ENCODE assay signal across 9 cellular contexts in genomic region chr7:47291461-47292051, GRCh38.
DNase-seq lines count a peak whose midpoint lies in the region; ATAC-seq and TF ChIP-seq lines count a peak whose summit lies in the region.
"Had no signal": no experiment of that assay in that cellular context is flagged by ENCODE, and none has a peak within 500 bp of the region (broad histone marks: within the 10 kb centered on the region; RNA-seq: fewer than 3 reads in every experiment).

No MANE protein-coding gene starts in this region.

- intact Hi-C loops in prostate gland (cut with DNase I), result no loop called here

- WGBS in upper lobe of left lung, 2 donors, result 39 to 57% methylated on average over 4 of the region's 4 CpGs
- 54% methylated on average over 4 of the region's 4 CpGs for WGBS in prostate gland

- DNase-seq in ACHN, result peak; percentile 93
- peak; percentile 95 for DNase-seq in SIG-M5 treated with dmso at 0.1 percent for 504 hours (lab: John Stamatoyannopoulos, UW; ENCODE audit: unreplicated experiment)
- DNase-seq in fibroblast of the conjunctiva (ENCODE audit: low read depth), result peak; percentile 63
- DNase-seq in upper lobe of left lung, result no peak
- DNase-seq in NCI-H1105 (lab: John Stamatoyannopoulos, UW), result no peak
- DNase-seq in prostate gland (ENCODE audit: low spot score), result no peak

- peak in 1 of 4 donors; percentile 10 for TF ChIP-seq EP300 in upper lobe of left lung (IDR thresholded peaks at IDR 0.05)

- TF ChIP-seq CTCF in upper lobe of left lung (IDR thresholded peaks at IDR 0.05) (no peak), prostate gland (IDR thresholded peaks at IDR 0.05) (no peak)

- H3K27me3 ChIP-seq in upper lobe of left lung (no peaks in the 10 kb centered on the region), prostate gland (replicated peaks; ENCODE audit: insufficient read depth) (no peaks in the 10 kb centered on the region)

- in situ Hi-C loops in ACHN (cut with HindIII; ENCODE audit: low pct_ligation_motif_present, low pct_unique_long_range_greater_than_20kb, low sequenced_read_pairs), result no loop called here

- no peak for TF ChIP-seq POLR2A in upper lobe of left lung (IDR thresholded peaks at IDR 0.05)
- TF ChIP-seq POLR2A in prostate gland (IDR thresholded peaks at IDR 0.05), result no peak

- H3K9me3 ChIP-seq in upper lobe of left lung (no peaks in the 10 kb centered on the region), prostate gland (no peaks in the 10 kb centered on the region)

- no peak overlapping the region for H3K4me3 ChIP-seq in upper lobe of left lung
- H3K4me3 ChIP-seq in prostate gland, result no peak overlapping the region

- H3K27ac ChIP-seq in upper lobe of left lung, result peak overlapping the region; percentile 40 to 52 (median 45)
- no peak overlapping the region for H3K27ac ChIP-seq in prostate gland
- H3K27ac ChIP-seq: HL-60 had no signal

- H3K36me3 ChIP-seq in upper lobe of left lung (peaks cover 4 to 97% (median 16%) of the 10 kb centered on the region in 4 donors), prostate gland (no peaks in the 10 kb centered on the region)

- peak; percentile 97 for ATAC-seq in GM18867 (IDR thresholded peaks at IDR 0.05; ENCODE audit: unreplicated experiment)
- ATAC-seq in HG03039 (IDR thresholded peaks at IDR 0.05; ENCODE audit: unreplicated experiment), result peak; percentile 89
- ATAC-seq in upper lobe of left lung (ENCODE audit: low FRiP score in 2 of 2), result peak; percentile 58 to 72

- H3K4me1 ChIP-seq in upper lobe of left lung (peaks cover 9 to 29% (median 18%) of the 10 kb centered on the region in 4 donors), prostate gland (replicated peaks) (no peaks in the 10 kb centered on the region)

Comparison
In these comparisons a context has a peak if more than half of its experiments do, and no peak if none do; other contexts are left out.
1. DNase-seq: peak in ACHN (single experiment), SIG-M5 treated with dmso at 0.1 percent for 504 hours (single experiment) and fibroblast of the conjunctiva (single experiment); none in upper lobe of left lung (0 of 2), NCI-H1105 (single experiment) and prostate gland (single experiment).
2. H3K27ac ChIP-seq: peak in upper lobe of left lung (4 of 4); none in prostate gland (0 of 2).
3. Peak in every context shown above with its lines, with median percentiles within 50 percentile points of each other: ATAC-seq.